ENCODE assay signal across 1 cellular context in the genomic region with DNA sequence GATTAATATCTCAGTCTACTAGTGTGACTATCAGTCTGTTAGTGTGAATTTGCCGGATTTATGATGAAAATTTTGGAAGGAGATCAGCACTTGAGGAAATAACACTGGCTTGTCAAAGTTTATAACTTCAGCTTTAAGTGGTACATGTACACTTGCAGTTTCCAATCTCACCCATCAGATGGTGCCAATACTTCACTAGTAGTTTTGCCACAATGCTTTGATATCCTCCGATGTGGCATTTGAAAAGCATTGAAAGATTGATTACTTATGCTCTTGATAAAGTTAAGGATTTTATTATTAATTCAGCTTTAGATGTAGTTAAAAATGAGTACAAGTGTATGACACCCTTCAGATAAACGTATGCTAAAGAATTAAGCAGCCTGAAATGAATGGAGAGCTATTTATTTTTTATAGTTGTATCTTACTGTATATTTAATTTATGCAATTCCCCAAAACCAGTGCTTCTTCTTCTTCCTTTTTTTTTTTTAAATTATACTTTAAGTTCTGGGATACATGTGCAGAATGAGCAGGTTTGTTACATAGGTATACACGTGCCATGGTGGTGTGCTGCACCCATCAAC.
TF ChIP-seq lines count a peak whose summit lies in the region.

No MANE protein-coding gene starts in this region.

TF ChIP-seq in GM23338, 12 proteins besides CTCF, POLR2A, EP300 and RAD21 (continued from another document):
- TF ChIP-seq ZNF462 (CRISPR knock-in tag; IDR thresholded peaks at IDR 0.05), result no peak
